ENCODE assay signal across 20 cellular contexts in genomic region chr11:10529279-10529678, GRCh38. TPM values are rescaled to one million over a fixed set of nuclear protein-coding genes. Genes with fewer than 3 reads are reported as not detected.
DNase-seq lines count a peak whose midpoint lies in the region; ATAC-seq and TF ChIP-seq lines count a peak whose summit lies in the region.
"Had no signal": no experiment of that assay in that cellular context is flagged by ENCODE, and none has a peak within 500 bp of the region (broad histone marks: within the 10 kb centered on the region; RNA-seq: fewer than 3 reads in every experiment).

No MANE protein-coding gene starts in this region.

- peaks cover 6 to 11% of the 10 kb centered on the region in 2 experiments; a peak in 2 of 4 replicates for H3K79me1 ChIP-seq in IMR-90 (ENCODE audit: low read depth in 1 of 2, low read length in 2 of 2)

- H3K36me3 ChIP-seq in IMR-90 (ENCODE audit: control insufficient read depth, insufficient read depth, low read length), result peaks cover 4% of the 10 kb centered on the region
- peaks cover 0 to 41% of the 10 kb centered on the region in 2 donors for H3K36me3 ChIP-seq in vagina

- H3K9ac ChIP-seq in IMR-90 (ENCODE audit: low read depth, low read length), result no peak overlapping the region; the same call in 1 of the 2 replicates

- no peak overlapping the region for H3K27ac Mint-ChIP-seq in endothelial cell (ENCODE audit: unreplicated experiment)
- H3K27ac Mint-ChIP-seq: activated T-helper 2 cell treated with anti-CD3 and anti-CD28 coated beads, Interferon-gamma antibody, Interleukin-2, Interleukin-4, amounts not matched to agents 10 μg/mL and 5 μg/mL and 100 μg/mL, durations not matched to agents 14 hours and 24 hours and 36 hours had no signal

- H3K14ac ChIP-seq in IMR-90 (replicated peaks; ENCODE audit: low read depth, low read length), result peak overlapping the region; percentile 90

- H2AK9ac ChIP-seq in IMR-90 (replicated peaks; ENCODE audit: low read depth, low read length, poor library complexity), result no peak overlapping the region

- no peaks in the 10 kb centered on the region for H3K27me3 Mint-ChIP-seq in endothelial cell (ENCODE audit: unreplicated experiment)
- H3K27me3 Mint-ChIP-seq: naive B cell had no signal

- peaks cover 4% of the 10 kb centered on the region for H3K4me1 Mint-ChIP-seq in endothelial cell (ENCODE audit: unreplicated experiment)

- H3K9me1 ChIP-seq in IMR-90 (ENCODE audit: insufficient read depth, low read length), result peaks cover 2% of the 10 kb centered on the region

- POLR2A ChIA-PET in IMR-90 (lab: Charles Lee; ENCODE audit: unreplicated experiment), result no interaction called here

- H4K8ac ChIP-seq in IMR-90 (ENCODE audit: low read depth in 2 of 2, low read length in 2 of 2), result peak overlapping the region; percentile 71 to 89

- peak overlapping the region; percentile 92; the same call in 1 of the 2 replicates for H3K4ac ChIP-seq in IMR-90 (ENCODE audit: low read depth, low read length)

- dilution Hi-C loops in IMR-90 (cut with HindIII; ENCODE audit: low sequenced_read_pairs, unreplicated experiment), result no loop called here

- H4K91ac ChIP-seq in IMR-90 (ENCODE audit: insufficient read depth, low read depth, low read length), result peak overlapping the region; percentile 88

- H3K4me3 ChIP-seq in IMR-90 (ENCODE audit: insufficient read depth, low read depth, low read length), result no peak overlapping the region
- H3K4me3 ChIP-seq in vagina, result no peak overlapping the region
- H3K4me3 ChIP-seq: suprapubic skin had no signal

- H3K4me3 Mint-ChIP-seq in endothelial cell (ENCODE audit: unreplicated experiment), result no peak overlapping the region
- H3K4me3 Mint-ChIP-seq: naive B cell had no signal

- CTCF ChIA-PET in IMR-90 (lab: Yijun Ruan, JAX), result no interaction called here

- no TSS peak for BruUV-seq in IMR-90 (replicated peaks; lab: Mats Ljungman, UMichigan)

- no CpG with 5 or more reads among the region's 2 CpGs for WGBS in IMR-90 (ENCODE audit: extremely low coverage in 2 of 2, insufficient read length in 1 of 2), 2 experiments

- peak overlapping the region; percentile 98 for H2BK20ac ChIP-seq in IMR-90 (ENCODE audit: low read depth, low read length)

- H3K4me1 ChIP-seq in IMR-90 (ENCODE audit: control insufficient read depth, insufficient read depth, low read length) (peaks cover 14% of the 10 kb centered on the region), vagina (peaks cover 30% of the 10 kb centered on the region)

- no peak for TF ChIP-seq CTCF in IMR-90 (conservative IDR thresholded peaks at IDR 0.05; ENCODE audit: low read depth, low read length)
- TF ChIP-seq CTCF in vagina (IDR thresholded peaks at IDR 0.05), result no peak
- no peak for TF ChIP-seq CTCF in endothelial cell (IDR thresholded peaks at IDR 0.05; ENCODE audit: unreplicated experiment)

- peak overlapping the region; percentile 87; the same call in 1 of the 3 replicates for H2BK15ac ChIP-seq in IMR-90 (ENCODE audit: low read depth, low read length)

- intact Hi-C loops in IMR-90 (cut with micrococcal nuclease) (loop anchor here (1.0 to 10.0 kb wide), 4 partner anchors 12 to 204 kb away; partner anchors contain the start of gene RNF141), vagina (cut with DNase I) (no loop called here)

- peak overlapping the region; percentile 68; the same call in 1 of the 2 replicates for H3K4me2 ChIP-seq in IMR-90 (ENCODE audit: low read depth, low read length)

- peak overlapping the region; percentile 91 for H3K23ac ChIP-seq in IMR-90 (ENCODE audit: low read depth, low read length)

- in situ Hi-C loops in IMR-90 (cut with MboI; ENCODE audit: low sequenced_read_pairs), result no loop called here

- peak overlapping the region; percentile 100 for H2BK5ac ChIP-seq in IMR-90 (ENCODE audit: low read depth, low read length, poor library complexity, severe bottlenecking)

- TF ChIP-seq POLR2A in IMR-90 (IDR thresholded peaks at IDR 0.05; ENCODE audit: low read depth, low read length) (no peak), vagina (IDR thresholded peaks at IDR 0.05) (no peak)

- peak overlapping the region; percentile 96 for H2BK120ac ChIP-seq in IMR-90 (ENCODE audit: low read depth, low read length)

- peaks cover 9% of the 10 kb centered on the region for H3K36me3 Mint-ChIP-seq in endothelial cell (ENCODE audit: low read depth, unreplicated experiment)

- H3K56ac ChIP-seq in IMR-90 (ENCODE audit: extremely low read depth, insufficient read depth, low read length), result peak overlapping the region; percentile 81

- H3K18ac ChIP-seq in IMR-90 (ENCODE audit: low read depth, low read length), result peak overlapping the region; percentile 99

- H3K27me3 ChIP-seq in IMR-90 (ENCODE audit: control insufficient read depth, insufficient read depth, low read length), result no peaks in the 10 kb centered on the region
- no peaks in the 10 kb centered on the region for H3K27me3 ChIP-seq in vagina
- H3K27me3 ChIP-seq: suprapubic skin had no signal

- H3K9me3 Mint-ChIP-seq in endothelial cell (ENCODE audit: unreplicated experiment), result no peaks in the 10 kb centered on the region
- H3K9me3 Mint-ChIP-seq: activated T-helper 2 cell treated with anti-CD3 and anti-CD28 coated beads, Interferon-gamma antibody, Interleukin-2, Interleukin-4, amounts not matched to agents 10 μg/mL and 5 μg/mL and 100 μg/mL, durations not matched to agents 14 hours and 24 hours and 36 hours; naive B cell had no signal

- peak; percentile 73 for ATAC-seq in IMR-90 (ENCODE audit: low read depth)
- ATAC-seq: PC-3 had no signal

- TF ChIP-seq RAD21 in IMR-90 (IDR thresholded peaks at IDR 0.05; ENCODE audit: low read length), result no peak

- no peak overlapping the region for H2AFZ ChIP-seq in IMR-90 (replicated peaks; ENCODE audit: low read length, poor library complexity)

- peak overlapping the region; percentile 93; the same call in 1 of the 2 replicates for H3K27ac ChIP-seq in IMR-90 (ENCODE audit: insufficient read depth, low read length)
- H3K27ac ChIP-seq in caudate nucleus (ENCODE audit: low read depth, low read length), result peak overlapping the region; percentile 60
- H3K27ac ChIP-seq in vagina, result peak overlapping the region; percentile 64
- H3K27ac ChIP-seq: suprapubic skin had no signal

- peak; percentile 78 for DNase-seq in IMR-90
- no peak for DNase-seq in caudate nucleus (lab: John Stamatoyannopoulos, UW)
- DNase-seq in kidney tubule cell (ENCODE audit: low spot score), result peak; percentile 53
- no peak for DNase-seq in vagina (ENCODE audit: extremely low spot score in 2 of 2)
- DNase-seq in NCI-H510A treated with DMSO at 0.1 percent for 48 hours (lab: John Stamatoyannopoulos, UW), result no peak
- no peak for DNase-seq in inferior parietal cortex (ENCODE audit: extremely low spot score)
- no peak for DNase-seq in endothelial cell (ENCODE audit: low spot score)
- DNase-seq: amygdala; DMS 273 treated with DMSO at 0.1 percent for 48 hours; naive B cell; NCI-H1436; NCI-H2171; NCI-H748 treated with DMSO at 0.1 percent for 48 hours; PC-3; posterior cingulate gyrus; small intestine; stimulated activated CD4-positive, alpha-beta T cell treated with anti-CD3 and anti-CD28 coated beads, Interleukin-4, amount 100 ng/mL, for 1 hour had no signal

- H3K9me3 ChIP-seq in IMR-90 (ENCODE audit: control insufficient read depth, insufficient read depth, low read length) (no peaks in the 10 kb centered on the region), vagina (no peaks in the 10 kb centered on the region)
- H3K9me3 ChIP-seq: suprapubic skin had no signal

- peak overlapping the region; percentile 84; the same call in 1 of the 2 replicates for H4K5ac ChIP-seq in IMR-90 (ENCODE audit: low read depth, low read length)

- peak overlapping the region; percentile 81; the same call in 1 of the 2 replicates for H2AK5ac ChIP-seq in IMR-90 (ENCODE audit: low read depth, low read length)

- H4K20me1 ChIP-seq in IMR-90 (ENCODE audit: insufficient read depth, low read length), result no peaks in the 10 kb centered on the region

TF ChIP-seq in IMR-90, 13 proteins besides CTCF, POLR2A, EP300 and RAD21 (continues in another document):
- TF ChIP-seq CHD1 (IDR thresholded peaks at IDR 0.05; ENCODE audit: low read depth, low read length) (no peak), MXI1 (IDR thresholded peaks at IDR 0.05; ENCODE audit: borderline replicate concordance, low read depth, low read length) (no peak), RCOR1 (IDR thresholded peaks at IDR 0.05; ENCODE audit: insufficient replicate concordance, low read length) (no peak), MAFK (IDR thresholded peaks at IDR 0.05; ENCODE audit: low read depth, low read length) (no peak), FOS (IDR thresholded peaks at IDR 0.05; ENCODE audit: low read depth, low read length) (0 out of 2 replicates have a peak, but pooled peaks have one; percentile 6), SMC3 (IDR thresholded peaks at IDR 0.05; ENCODE audit: low read depth, low read length) (no peak), USF2 (IDR thresholded peaks at IDR 0.05; ENCODE audit: low read depth, low read length) (no peak), NFE2L2 (IDR thresholded peaks at IDR 0.05; ENCODE audit: low read depth, low read length) (no peak)

RNA-seq across cellular contexts. Expression of gene RNF141, which starts 11.7 kb away (rescaled TPM):
- total RNA-seq in IMR-90 (2012; rRNA removed) (18.6 and 34.2 TPM in 2 replicates), vagina (19.2 TPM), endothelial cell (ENCODE audit: unreplicated experiment) (32.8 TPM)
- polyA plus RNA-seq in IMR-90 (2012; rRNA removed), result 10.6 and 13.8 TPM in 2 replicates
- polyA plus RNA-seq in IMR-90 (2012; cell fraction: cytosol; rRNA removed), result 2.1 and 3.4 TPM in 2 replicates
- polyA plus RNA-seq in IMR-90 (2012; cell fraction: nucleus; rRNA removed; ENCODE audit: low replicate concordance), result 0.53 and 6.1 TPM in 2 replicates

RNA-seq across cellular contexts. Expression of gene LYVE1, which starts 39.2 kb away (rescaled TPM):
- total RNA-seq in IMR-90 (2012; rRNA removed) (not detected in 2 replicates), vagina (62.9 TPM), endothelial cell (ENCODE audit: unreplicated experiment) (not detected)
- polyA plus RNA-seq in IMR-90 (2012; rRNA removed), result not detected in 2 replicates
- not detected in 2 replicates for polyA plus RNA-seq in IMR-90 (2012; cell fraction: cytosol; rRNA removed)
- 0.04 and 0.32 TPM in 2 replicates for polyA plus RNA-seq in IMR-90 (2012; cell fraction: nucleus; rRNA removed; ENCODE audit: low replicate concordance)
- total RNA-seq: activated T-helper 2 cell treated with anti-CD3 and anti-CD28 coated beads, Interferon-gamma antibody, Interleukin-2, Interleukin-4, amounts not matched to agents 10 μg/mL and 5 μg/mL and 100 μg/mL, durations not matched to agents 14 hours and 24 hours and 36 hours; PC-3; SK-MEL-5 had no signal

Comparison
In these comparisons a context has a peak if more than half of its experiments do, and no peak if none do; other contexts are left out.
1. DNase-seq: peak in IMR-90 (single experiment) and kidney tubule cell (single experiment); none in caudate nucleus (0 of 61), vagina (0 of 2), NCI-H510A treated with DMSO at 0.1 percent for 48 hours (single experiment), inferior parietal cortex (single experiment) and endothelial cell (single experiment).
2. RNA of gene LYVE1, which starts 39.2 kb away (total RNA-seq): 62.9 TPM in vagina (single experiment); not detected in endothelial cell (single experiment) and not detected in IMR-90; every median in the first group is over 10 times any median in the second.
3. Peak in every context shown above with its lines, with median percentiles within 50 percentile points of each other: H3K27ac ChIP-seq.